ENCODE assay signal across 8 cellular contexts in the genomic region with DNA sequence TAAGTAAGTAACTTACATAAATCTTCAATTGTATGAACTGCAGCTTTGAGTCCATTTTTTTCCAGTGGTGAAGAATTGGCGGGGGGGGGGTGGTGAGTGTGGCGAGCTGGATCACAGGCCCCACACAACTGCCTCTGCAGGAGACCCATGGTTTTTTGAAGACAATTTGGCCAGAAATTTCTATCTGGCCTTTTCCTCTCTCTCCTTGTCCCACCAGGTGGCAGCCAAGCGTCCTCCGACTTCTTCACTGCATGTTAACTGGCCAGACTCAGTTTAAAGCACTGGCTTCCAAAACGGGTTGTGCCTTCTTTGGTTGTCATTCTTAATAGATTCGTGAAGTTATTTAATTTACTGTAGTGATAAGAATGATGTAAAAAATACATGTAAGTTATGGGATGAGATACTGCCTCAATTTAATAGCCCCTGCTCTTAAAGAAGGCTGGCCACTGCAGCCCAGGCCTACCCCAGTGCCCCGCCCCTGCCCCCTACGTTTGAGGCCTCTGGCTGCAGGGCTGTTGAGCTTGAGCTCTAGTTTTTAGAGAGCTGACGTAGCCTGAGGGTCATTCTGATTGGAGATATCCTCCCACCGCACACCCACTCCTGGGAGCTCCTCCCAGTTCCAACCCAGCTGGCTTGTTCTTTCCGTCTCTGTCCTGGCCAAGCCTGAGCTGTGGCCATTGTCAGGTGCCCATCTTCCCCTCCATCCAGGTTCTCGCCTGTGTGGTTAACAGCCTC. TPM values are rescaled to one million over a fixed set of nuclear protein-coding genes. Genes with fewer than 3 reads are reported as not detected.
DNase-seq lines count a peak whose midpoint lies in the region; ATAC-seq and TF ChIP-seq lines count a peak whose summit lies in the region.

No MANE protein-coding gene starts in this region.

- H3K4me3 ChIP-seq in AG04449 (ENCODE audit: low read depth, low read length) (no peak overlapping the region), SK-N-SH (ENCODE audit: low read depth in 2 of 2, low read length in 1 of 2) (no peak overlapping the region)

- H3K9me3 ChIP-seq in SK-N-SH = no peaks in the 10 kb centered on the region

- H3K27ac ChIP-seq in SK-N-SH (ENCODE audit: low read depth in 2 of 2, low read length in 1 of 2) = peak overlapping the region in 1 of 2 experiments; percentile 29; a peak in 1 of 4 replicates

- H3K79me2 ChIP-seq in SK-N-SH (ENCODE audit: insufficient read depth) = no peaks in the 10 kb centered on the region

- 47% methylated on average over 12 of the region's 12 CpGs for WGBS in SK-N-SH (ENCODE audit: low lambda C conversion rate)

- H3K9me2 ChIP-seq in SK-N-SH = no peaks in the 10 kb centered on the region

- DNase-seq in AG04449 (ENCODE audit: low read depth, low spot score) (peak; percentile 4), SK-N-SH (peak; percentile 80), glomerular visceral epithelial cell (ENCODE audit: extremely low spot score) (peak; percentile 22), stromal cell of bone marrow (ENCODE audit: low read depth) (peak; percentile 18)
- no peak for DNase-seq in stimulated activated CD4-positive, alpha-beta T cell treated with anti-CD3 and anti-CD28 coated beads, Interleukin-4, amount 100 ng/mL, for 1 hour

- peak; percentile 64 for TF ChIP-seq CTCF in AG04449 (IDR thresholded peaks at IDR 0.05; ENCODE audit: insufficient read depth, low read length, missing control alignments)
- peak; percentile 47 for TF ChIP-seq CTCF in GM12873 (IDR thresholded peaks at IDR 0.05; ENCODE audit: insufficient read depth, low read depth, low read length, missing control alignments)
- TF ChIP-seq CTCF in SK-N-SH (IDR thresholded peaks at IDR 0.05) = peak; percentile 73

- no peaks in the 10 kb centered on the region for H3K27me3 ChIP-seq in SK-N-SH (ENCODE audit: insufficient read depth)

- no peak overlapping the region for H2AFZ ChIP-seq in SK-N-SH (ENCODE audit: low read depth)

- no peaks in the 10 kb centered on the region for H4K20me1 ChIP-seq in SK-N-SH (ENCODE audit: insufficient read depth)

- H3K4me1 ChIP-seq in SK-N-SH (ENCODE audit: control insufficient read depth in 1 of 2, insufficient read depth in 2 of 2, low read depth in 1 of 2, low read length in 1 of 2) = peaks cover 0 to 17% of the 10 kb centered on the region in 2 experiments; a peak in 1 of 4 replicates

- peak; percentile 76 for TF ChIP-seq RAD21 in SK-N-SH (IDR thresholded peaks at IDR 0.05; ENCODE audit: low read length)

- POLR2A ChIA-PET in AG04449 (lab: Yijun Ruan, JAX) (no interaction called here), SK-N-SH (lab: Yijun Ruan, JAX) (interaction anchor here (1.0 kb wide), 1 partner anchor 711 kb away, joined by 3 read pairs; no protein-coding TSS in a partner anchor)

- H3F3A ChIP-seq in SK-N-SH (replicated peaks; ENCODE audit: insufficient read depth) = peaks cover 9% of the 10 kb centered on the region

- CTCF ChIA-PET in AG04449 (lab: Yijun Ruan, JAX) (interaction anchor here (0.7 to 7.2 kb wide), 23 partner anchors 8 to 1051 kb away, joined by 3 to 56 read pairs (median 4); no protein-coding TSS in a partner anchor), SK-N-SH (lab: Yijun Ruan, JAX) (interaction anchor here (0.6 to 4.3 kb wide), 53 partner anchors 8 to 1015 kb away, joined by 3 to 66 read pairs (median 4); partner anchors contain the start of gene CCDC182)

- H3K9ac ChIP-seq in SK-N-SH = no peak overlapping the region

- no peak for ATAC-seq in GM19463 (IDR thresholded peaks at IDR 0.05; ENCODE audit: unreplicated experiment)
- no peak for ATAC-seq in GM18519 (IDR thresholded peaks at IDR 0.05; ENCODE audit: low FRiP score, unreplicated experiment)

- H3K36me3 ChIP-seq in SK-N-SH (replicated peaks in 1 of 2; ENCODE audit: control insufficient read depth in 1 of 2, insufficient read depth in 2 of 2, low read length in 1 of 2) = peaks cover 5 to 35% of the 10 kb centered on the region in 2 experiments

- no peak overlapping the region for H3K4me2 ChIP-seq in SK-N-SH

- TF ChIP-seq EP300 in SK-N-SH (IDR thresholded peaks at IDR 0.05; ENCODE audit: borderline replicate concordance in 1 of 2, low read depth in 1 of 2, low read length in 1 of 2) = no peak

TF ChIP-seq in SK-N-SH, 30 proteins besides CTCF, POLR2A, EP300 and RAD21:
- peak; percentile 34 for TF ChIP-seq GATA2 (CRISPR knock-in tag; IDR thresholded peaks at IDR 0.05)
- TF ChIP-seq, protein P1, sequence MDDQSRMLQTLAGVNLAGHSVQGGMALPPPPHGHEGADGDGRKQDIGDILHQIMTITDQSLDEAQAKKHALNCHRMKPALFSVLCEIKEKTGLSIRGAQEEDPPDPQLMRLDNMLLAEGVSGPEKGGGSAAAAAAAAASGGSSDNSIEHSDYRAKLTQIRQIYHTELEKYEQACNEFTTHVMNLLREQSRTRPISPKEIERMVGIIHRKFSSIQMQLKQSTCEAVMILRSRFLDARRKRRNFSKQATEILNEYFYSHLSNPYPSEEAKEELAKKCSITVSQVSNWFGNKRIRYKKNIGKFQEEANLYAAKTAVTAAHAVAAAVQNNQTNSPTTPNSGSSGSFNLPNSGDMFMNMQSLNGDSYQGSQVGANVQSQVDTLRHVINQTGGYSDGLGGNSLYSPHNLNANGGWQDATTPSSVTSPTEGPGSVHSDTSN (IDR thresholded peaks at IDR 0.05) = no peak
- no peak for TF ChIP-seq GABPA (IDR thresholded peaks at IDR 0.05; ENCODE audit: low read depth)
- TF ChIP-seq TEAD4 (IDR thresholded peaks at IDR 0.05; ENCODE audit: borderline replicate concordance, insufficient read depth) = no peak
- no peak for TF ChIP-seq POLR2AphosphoS5 (IDR thresholded peaks at IDR 0.05; ENCODE audit: low read depth, low read length)
- TF ChIP-seq NFIC (IDR thresholded peaks at IDR 0.05; ENCODE audit: borderline replicate concordance) = no peak
- 0 out of 2 replicates have a peak, but pooled peaks have one; percentile 0 for TF ChIP-seq NRF1 (IDR thresholded peaks at IDR 0.05; ENCODE audit: low read depth, low read length)
- TF ChIP-seq FOXJ3 (CRISPR knock-in tag; IDR thresholded peaks at IDR 0.05) = no peak
- TF ChIP-seq EZH2phosphoT487 (IDR thresholded peaks at IDR 0.05; ENCODE audit: borderline replicate concordance, low read depth) = no peak
- TF ChIP-seq RCOR1 (IDR thresholded peaks at IDR 0.05; ENCODE audit: low read length) = no peak
- no peak; the same call in 1 of the 2 replicates for TF ChIP-seq RFX5 (IDR thresholded peaks at IDR 0.05; ENCODE audit: low read length)
- no peak for TF ChIP-seq TAF1 (IDR thresholded peaks at IDR 0.05; ENCODE audit: borderline replicate concordance, low read depth, low read length)
- TF ChIP-seq JUND (IDR thresholded peaks at IDR 0.05) = no peak
- TF ChIP-seq CHD2 (IDR thresholded peaks at IDR 0.05; ENCODE audit: low read length, partially characterized antibody) = peak; percentile 53
- TF ChIP-seq TCF12 (IDR thresholded peaks at IDR 0.05) = no peak
- TF ChIP-seq, protein P2, sequence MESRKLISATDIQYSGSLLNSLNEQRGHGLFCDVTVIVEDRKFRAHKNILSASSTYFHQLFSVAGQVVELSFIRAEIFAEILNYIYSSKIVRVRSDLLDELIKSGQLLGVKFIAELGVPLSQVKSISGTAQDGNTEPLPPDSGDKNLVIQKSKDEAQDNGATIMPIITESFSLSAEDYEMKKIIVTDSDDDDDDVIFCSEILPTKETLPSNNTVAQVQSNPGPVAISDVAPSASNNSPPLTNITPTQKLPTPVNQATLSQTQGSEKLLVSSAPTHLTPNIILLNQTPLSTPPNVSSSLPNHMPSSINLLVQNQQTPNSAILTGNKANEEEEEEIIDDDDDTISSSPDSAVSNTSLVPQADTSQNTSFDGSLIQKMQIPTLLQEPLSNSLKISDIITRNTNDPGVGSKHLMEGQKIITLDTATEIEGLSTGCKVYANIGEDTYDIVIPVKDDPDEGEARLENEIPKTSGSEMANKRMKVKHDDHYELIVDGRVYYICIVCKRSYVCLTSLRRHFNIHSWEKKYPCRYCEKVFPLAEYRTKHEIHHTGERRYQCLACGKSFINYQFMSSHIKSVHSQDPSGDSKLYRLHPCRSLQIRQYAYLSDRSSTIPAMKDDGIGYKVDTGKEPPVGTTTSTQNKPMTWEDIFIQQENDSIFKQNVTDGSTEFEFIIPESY (IDR thresholded peaks at IDR 0.05; ENCODE audit: borderline replicate concordance, low read depth) = no peak
- TF ChIP-seq SMC3 (IDR thresholded peaks at IDR 0.05; ENCODE audit: low read depth, low read length) = peak; percentile 75
- no peak for TF ChIP-seq SIN3A (IDR thresholded peaks at IDR 0.05; ENCODE audit: borderline replicate concordance, low read depth, low read length)
- TF ChIP-seq FOXM1 (IDR thresholded peaks at IDR 0.05; ENCODE audit: low read depth) = no peak
- TF ChIP-seq MXI1 (IDR thresholded peaks at IDR 0.05; ENCODE audit: low read depth, low read length) = no peak

RNA-seq across cellular contexts. Expression of gene AKAP1, which starts 36.4 kb away (rescaled TPM):
- polyA plus RNA-seq in SK-N-SH (2012; rRNA removed) = 23.7 and 36.3 TPM in 2 replicates
- polyA plus RNA-seq in SK-N-SH (2012; cell fraction: cytosol; rRNA removed) = 17.5 and 19.6 TPM in 2 replicates
- polyA plus RNA-seq in SK-N-SH (2012; cell fraction: nucleus; rRNA removed) = 106 and 135 TPM in 2 replicates
